Comparison of ENCODE assay signal across 16 cellular contexts in the genomic region with DNA sequence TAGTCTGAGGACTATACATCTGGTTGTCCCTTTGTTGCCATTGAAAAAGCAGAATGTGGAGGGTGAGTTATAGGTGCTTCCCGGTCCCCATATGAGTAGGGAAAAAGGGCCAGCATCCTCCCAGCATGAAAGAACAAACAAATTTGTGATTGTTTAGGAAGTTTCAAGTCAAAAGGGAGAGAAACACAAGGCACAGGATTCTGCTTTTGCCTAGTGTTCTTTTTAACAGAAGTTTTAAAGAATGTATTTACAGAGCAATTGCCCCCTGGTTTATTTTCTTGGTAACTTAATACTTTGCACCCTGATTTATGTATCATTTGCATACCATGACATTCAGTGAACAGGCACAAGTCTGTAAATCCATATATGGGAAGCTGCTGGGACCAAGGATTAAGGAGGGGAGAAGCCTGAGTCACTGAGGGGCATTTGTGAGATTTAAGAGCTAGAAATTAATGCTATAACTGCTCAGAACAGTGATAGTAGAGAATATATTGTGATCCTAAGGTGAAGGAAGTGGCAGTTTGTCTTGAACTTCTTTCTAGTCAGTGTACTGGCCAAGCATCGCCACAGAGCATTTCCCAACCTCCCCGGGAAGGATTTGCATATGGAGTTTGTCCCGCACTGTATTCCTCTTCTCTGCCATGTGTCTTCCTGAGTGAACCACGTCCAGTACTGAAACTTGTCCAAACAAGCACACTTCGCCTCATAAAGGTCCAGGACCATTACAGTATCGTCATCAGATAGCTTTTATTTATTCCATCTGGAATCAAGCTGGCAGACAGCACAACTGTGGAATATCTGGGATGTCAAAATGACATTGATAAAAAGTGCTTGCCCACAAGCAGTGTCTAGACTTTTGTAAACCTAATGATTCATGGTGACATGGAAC.
DNase-seq lines count a peak whose midpoint lies in the region; ATAC-seq, FAIRE-seq and TF ChIP-seq lines count a peak whose summit lies in the region.
"Had no signal": no experiment of that assay in that cellular context is flagged by ENCODE, and none has a peak within 500 bp of the region (broad histone marks: within the 10 kb centered on the region; RNA-seq: fewer than 3 reads in every experiment).

No MANE protein-coding gene starts in this region.

- H3K36me3 Mint-ChIP-seq in HFFc6 (ENCODE audit: low read depth) (peaks cover 43% of the 10 kb centered on the region), astrocyte (ENCODE audit: low read depth, unreplicated experiment) (peaks cover 18% of the 10 kb centered on the region)
- H3K36me3 Mint-ChIP-seq: CD4-positive, CD25-positive, alpha-beta regulatory T cell had no signal

- no peaks in the 10 kb centered on the region for H4K20me1 ChIP-seq in astrocyte (ENCODE audit: insufficient read depth, low read length)

- H3K9me3 Mint-ChIP-seq in HFFc6 (no peaks in the 10 kb centered on the region), astrocyte (ENCODE audit: unreplicated experiment) (no peaks in the 10 kb centered on the region)
- H3K9me3 Mint-ChIP-seq: CD4-positive, CD25-positive, alpha-beta regulatory T cell had no signal

- peak; percentile 5 for FAIRE-seq in astrocyte (lab: Jason Lieb, UNC)
- FAIRE-seq: pancreas had no signal

- H3K4me1 ChIP-seq in astrocyte (ENCODE audit: insufficient read depth, low read length) = peaks cover 7% of the 10 kb centered on the region
- H3K4me1 ChIP-seq: pancreas had no signal

- peak overlapping the region; percentile 26; the same call in 1 of the 2 replicates for H3K27ac Mint-ChIP-seq in HFFc6
- peak overlapping the region; percentile 34 for H3K27ac Mint-ChIP-seq in astrocyte (ENCODE audit: unreplicated experiment)
- H3K27ac Mint-ChIP-seq: CD4-positive, CD25-positive, alpha-beta regulatory T cell had no signal

- no peak overlapping the region for H2AFZ ChIP-seq in astrocyte (ENCODE audit: low read depth, low read length)

- peak overlapping the region; percentile 3 for H3K27ac ChIP-seq in astrocyte (ENCODE audit: low read depth, low read length)
- H3K27ac ChIP-seq in skin epidermis = peak overlapping the region in 12 of 21 experiments; percentile 1 to 58 (median 32)
- H3K27ac ChIP-seq: dorsolateral prefrontal cortex, pancreas had no signal

- H3K79me2 ChIP-seq in astrocyte (ENCODE audit: insufficient read depth, low read length) = no peaks in the 10 kb centered on the region

- H3K4me3 ChIP-seq in astrocyte (ENCODE audit: insufficient read depth, low read depth, low read length) (no peak overlapping the region), fibroblast of villous mesenchyme (ENCODE audit: low read depth, low read length) (no peak overlapping the region), skin epidermis (no peak overlapping the region)
- H3K4me3 ChIP-seq: dorsolateral prefrontal cortex, pancreas had no signal

- no peak for TF ChIP-seq CTCF in HFFc6 (IDR thresholded peaks at IDR 0.05)
- TF ChIP-seq CTCF in astrocyte (IDR thresholded peaks at IDR 0.05; ENCODE audit: insufficient read depth, low read depth, low read length) = no peak
- no peak for TF ChIP-seq CTCF in fibroblast of villous mesenchyme (IDR thresholded peaks at IDR 0.05; ENCODE audit: insufficient read depth, low read depth, low read length)

- no peaks in the 10 kb centered on the region for H3K9me3 ChIP-seq in astrocyte (ENCODE audit: insufficient read depth, low read depth, low read length)
- H3K9me3 ChIP-seq: pancreas had no signal

- no peak for ATAC-seq in GM19351 (IDR thresholded peaks at IDR 0.05; ENCODE audit: unreplicated experiment)
- ATAC-seq in HG02588 (IDR thresholded peaks at IDR 0.05; ENCODE audit: unreplicated experiment) = no peak
- no peak for ATAC-seq in GM18858 (IDR thresholded peaks at IDR 0.05; ENCODE audit: unreplicated experiment)
- ATAC-seq: pancreas had no signal

- peaks cover 9% of the 10 kb centered on the region for H3K36me3 ChIP-seq in astrocyte (ENCODE audit: insufficient read depth, low read length)

- DNase-seq in HFFc6 (no peak), astrocyte (ENCODE audit: low read depth) (peak; percentile 87), fibroblast of villous mesenchyme (ENCODE audit: low read depth) (peak; percentile 30), HCEC 1CT (no peak)
- DNase-seq: activated effector memory CD4-positive, alpha-beta T cell treated with Interleukin-2 at 50 U/mL for 16 hours; CD4-positive, CD25-positive, alpha-beta regulatory T cell; dorsolateral prefrontal cortex; midbrain; NCI-H1694; NCI-H510A; pancreas; stimulated activated CD4-positive, alpha-beta T cell treated with anti-CD3 and anti-CD28 coated beads, Interleukin-15, amount 100 ng/mL, for 24 hours had no signal

- H3K4me2 ChIP-seq in astrocyte (ENCODE audit: low read length) = no peak overlapping the region

- H3K4me3 Mint-ChIP-seq in HFFc6 = no peak overlapping the region
- H3K4me3 Mint-ChIP-seq in astrocyte (ENCODE audit: unreplicated experiment) = no peak overlapping the region
- H3K4me3 Mint-ChIP-seq: CD4-positive, CD25-positive, alpha-beta regulatory T cell had no signal

- peaks cover 38% of the 10 kb centered on the region for H3K4me1 Mint-ChIP-seq in HFFc6 (ENCODE audit: low read depth)
- peaks cover 29% of the 10 kb centered on the region for H3K4me1 Mint-ChIP-seq in astrocyte (ENCODE audit: low read depth, unreplicated experiment)
- H3K4me1 Mint-ChIP-seq: CD4-positive, CD25-positive, alpha-beta regulatory T cell had no signal

- no peaks in the 10 kb centered on the region for H3K27me3 ChIP-seq in astrocyte (ENCODE audit: insufficient read depth, low read length)
- H3K27me3 ChIP-seq: dorsolateral prefrontal cortex, pancreas had no signal

- no peaks in the 10 kb centered on the region; the same call in 1 of the 2 replicates for H3K27me3 Mint-ChIP-seq in HFFc6 (ENCODE audit: insufficient read depth)
- H3K27me3 Mint-ChIP-seq in astrocyte (ENCODE audit: low read depth, unreplicated experiment) = no peaks in the 10 kb centered on the region

- peak overlapping the region; percentile 5 for H3K9ac ChIP-seq in astrocyte (ENCODE audit: low read length)

Comparison
In these comparisons a context has a peak if more than half of its experiments do, and no peak if none do; other contexts are left out.
1. DNase-seq: peak in astrocyte (single experiment) and fibroblast of villous mesenchyme (single experiment); none in HFFc6 (single experiment) and HCEC 1CT (single experiment).